ENCODE assay signal across 1 cellular context in genomic region chr1:94962745-94963265, GRCh38.
A peak's percentile ranks its signal among the peaks of the same experiment; 100 is the strongest.
TF ChIP-seq lines count a peak whose summit lies in the region.

No MANE protein-coding gene starts in this region.

TF ChIP-seq in K562, 482 proteins besides CTCF, POLR2A, EP300 and RAD21:
- TF ChIP-seq ZBTB40 (IDR thresholded peaks at IDR 0.05): no peak
- TF ChIP-seq ZBTB40 (CRISPR knock-in tag; IDR thresholded peaks at IDR 0.05): no peak
- no peak for TF ChIP-seq CC2D1A (IDR thresholded peaks at IDR 0.05)
- TF ChIP-seq ELF1 (tag; IDR thresholded peaks at IDR 0.05): peak; percentile 24; the same call in 1 of the 2 replicates
- 0 out of 2 replicates have a peak, but pooled peaks have one; percentile 16 for TF ChIP-seq SPI1 (IDR thresholded peaks at IDR 0.05; ENCODE audit: borderline replicate concordance, low read depth, low read length)
- no peak for TF ChIP-seq MCM3 (IDR thresholded peaks at IDR 0.05)
- TF ChIP-seq TEAD2 (tag; IDR thresholded peaks at IDR 0.05): no peak
- TF ChIP-seq ATF7 (IDR thresholded peaks at IDR 0.05): peak; percentile 23; the same call in 1 of the 2 replicates
